Comparison of ENCODE assay signal across 13 cellular contexts in the genomic region with DNA sequence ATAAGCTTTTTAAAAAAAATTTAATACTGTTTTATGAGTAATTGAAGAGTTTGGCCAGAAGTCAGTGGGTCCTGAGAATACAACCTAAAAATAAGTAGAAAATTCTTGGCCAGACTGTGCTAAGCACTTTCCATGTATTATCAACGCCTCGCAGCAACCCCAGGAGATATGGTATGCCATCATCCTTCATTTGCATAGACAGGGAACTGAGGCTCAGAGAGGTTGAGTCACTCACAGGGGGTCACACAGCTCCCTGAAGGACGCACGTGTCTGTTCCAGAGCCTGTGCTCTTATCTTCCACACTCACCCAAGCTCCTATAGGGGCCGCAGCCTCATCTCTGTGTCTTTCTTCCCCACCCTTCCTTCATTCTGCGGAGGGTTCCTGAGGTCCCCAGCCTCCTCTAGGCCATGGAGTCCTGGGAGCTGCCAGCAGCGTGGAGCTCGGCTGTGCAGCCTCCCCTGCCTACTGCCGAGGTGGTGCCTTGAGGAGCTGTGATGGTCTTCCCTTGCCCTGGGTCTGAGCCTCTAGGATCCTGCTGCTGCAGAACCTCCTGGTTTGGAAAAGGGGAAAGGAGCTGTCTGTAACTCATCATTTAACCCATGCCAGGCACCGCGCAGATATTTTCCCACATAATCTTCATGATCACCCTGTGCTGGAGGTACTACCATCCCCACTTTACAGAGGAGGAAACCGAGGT. TPM values are rescaled to one million over a fixed set of nuclear protein-coding genes. Genes with fewer than 3 reads are reported as not detected.
A peak's percentile ranks its signal among the peaks of the same experiment; 100 is the strongest.
DNase-seq lines count a peak whose midpoint lies in the region; TF ChIP-seq lines count a peak whose summit lies in the region.
"Had no signal": no experiment of that assay in that cellular context is flagged by ENCODE, and none has a peak within 500 bp of the region (broad histone marks: within the 10 kb centered on the region; RNA-seq: fewer than 3 reads in every experiment).

No MANE protein-coding gene starts in this region.

- H3K4me1 Mint-ChIP-seq in endodermal cell, result peaks cover 70% of the 10 kb centered on the region
- peaks cover 93% of the 10 kb centered on the region for H3K4me1 Mint-ChIP-seq in osteocyte (ENCODE audit: unreplicated experiment)

- no peaks in the 10 kb centered on the region for H3K27me3 Mint-ChIP-seq in endodermal cell (ENCODE audit: insufficient read depth)
- no peaks in the 10 kb centered on the region for H3K27me3 Mint-ChIP-seq in osteocyte (ENCODE audit: unreplicated experiment)
- H3K27me3 Mint-ChIP-seq: T-cell had no signal

- H3K27me3 ChIP-seq in cardiac muscle cell (no peaks in the 10 kb centered on the region), endodermal cell (ENCODE audit: control insufficient read depth, insufficient read depth, low read length, poor library complexity, severe bottlenecking) (no peaks in the 10 kb centered on the region), uterus (no peaks in the 10 kb centered on the region)

- H3K4me3 ChIP-seq in cardiac muscle cell, result no peak overlapping the region
- peak overlapping the region; percentile 50 for H3K4me3 ChIP-seq in endodermal cell (ENCODE audit: low read length)
- H3K4me3 ChIP-seq in uterus, result no peak overlapping the region

- H3K9me3 ChIP-seq in cardiac muscle cell (ENCODE audit: low read depth) (no peaks in the 10 kb centered on the region), endodermal cell (ENCODE audit: control insufficient read depth, low read length) (no peaks in the 10 kb centered on the region), uterus (no peaks in the 10 kb centered on the region)

- WGBS in endodermal cell (ENCODE audit: insufficient coverage in 1 of 2, insufficient read length in 1 of 2), 2 experiments, result 81 to 83% methylated on average over 8 to 12 of the region's 12 CpGs

- no peak for TF ChIP-seq POLR2A in uterus (IDR thresholded peaks at IDR 0.05)

- H3K27ac Mint-ChIP-seq in endodermal cell (peak overlapping the region; percentile 78), osteocyte (ENCODE audit: unreplicated experiment) (peak overlapping the region; percentile 98)
- H3K27ac Mint-ChIP-seq: activated naive CD4-positive, alpha-beta T cell treated with anti-CD3 and anti-CD28 coated beads for 36 hours had no signal

- H3K9me3 Mint-ChIP-seq in endodermal cell (no peaks in the 10 kb centered on the region), osteocyte (ENCODE audit: unreplicated experiment) (no peaks in the 10 kb centered on the region)
- H3K9me3 Mint-ChIP-seq: activated naive CD4-positive, alpha-beta T cell treated with anti-CD3 and anti-CD28 coated beads for 36 hours; T-cell had no signal

- intact Hi-C loops in cardiac septum (cut with DNase I) (loop anchor here (10.0 kb wide), 1 partner anchor 536 kb away; the partner anchor contains the start of gene HP1BP3), uterus (cut with DNase I; ENCODE audit: low total_unique reads) (no loop called here)

- DNase-seq in cardiac muscle cell (ENCODE audit: low read depth in 1 of 2, low spot score in 1 of 2), result peak in 1 of 2 donors; percentile 64
- DNase-seq in cardiac septum (ENCODE audit: low spot score), result no peak
- no peak for DNase-seq in endodermal cell
- no peak for DNase-seq in osteocyte (ENCODE audit: extremely low spot score, unreplicated experiment)
- no peak for DNase-seq in uterus
- DNase-seq in T-helper 9 cell, result no peak
- no peak for DNase-seq in GM20000 (ENCODE audit: low spot score)
- DNase-seq in stimulated activated CD4-positive, alpha-beta T cell treated with anti-CD3 and anti-CD28 coated beads, Interleukin-2, amount 100 ng/mL, for 24 hours, result no peak
- DNase-seq: activated CD4-positive, alpha-beta T cell treated with anti-CD3 and anti-CD28 coated beads, Interleukin-2, amount 50 U/mL, for 48 hours; activated naive CD4-positive, alpha-beta T cell treated with anti-CD3 and anti-CD28 coated beads for 36 hours; Karpas-422; NCI-H2107; T-cell had no signal

- TF ChIP-seq CTCF in cardiac muscle cell (IDR thresholded peaks at IDR 0.05; ENCODE audit: low read depth, low read length) (no peak), endodermal cell (conservative IDR thresholded peaks at IDR 0.05) (no peak), osteocyte (IDR thresholded peaks at IDR 0.05) (no peak), uterus (IDR thresholded peaks at IDR 0.05) (no peak), GM20000 (IDR thresholded peaks at IDR 0.05; ENCODE audit: extremely low read depth, missing control alignments) (no peak)

- H3K9ac ChIP-seq in endodermal cell (ENCODE audit: extremely low read depth, low read length, poor library complexity, severe bottlenecking), result peak overlapping the region; percentile 23

- peaks cover 75% of the 10 kb centered on the region for H3K4me1 ChIP-seq in cardiac muscle cell (ENCODE audit: low read depth)
- peaks cover 48% of the 10 kb centered on the region for H3K4me1 ChIP-seq in endodermal cell (ENCODE audit: control insufficient read depth, insufficient read depth, low read length)
- peaks cover 27 to 49% of the 10 kb centered on the region in 2 donors for H3K4me1 ChIP-seq in uterus

- H3K36me3 Mint-ChIP-seq in endodermal cell (ENCODE audit: low read depth), result no peaks in the 10 kb centered on the region
- H3K36me3 Mint-ChIP-seq in osteocyte (ENCODE audit: unreplicated experiment), result peaks cover 3% of the 10 kb centered on the region

- no peaks in the 10 kb centered on the region for H3K36me3 ChIP-seq in cardiac muscle cell
- H3K36me3 ChIP-seq in endodermal cell (ENCODE audit: control insufficient read depth, insufficient read depth, low read length), result no peaks in the 10 kb centered on the region
- H3K36me3 ChIP-seq in uterus, result no peaks in the 10 kb centered on the region

- H3K27ac ChIP-seq in cardiac muscle cell, result peak overlapping the region; percentile 86
- peak overlapping the region; percentile 12 for H3K27ac ChIP-seq in endodermal cell (ENCODE audit: low read depth, low read length)
- peak overlapping the region; percentile 85 to 93 for H3K27ac ChIP-seq in uterus

- peak overlapping the region; percentile 32 for H3K4me3 Mint-ChIP-seq in endodermal cell
- H3K4me3 Mint-ChIP-seq in osteocyte (ENCODE audit: unreplicated experiment), result no peak overlapping the region
- H3K4me3 Mint-ChIP-seq: activated naive CD4-positive, alpha-beta T cell treated with anti-CD3 and anti-CD28 coated beads for 36 hours had no signal

RNA-seq across cellular contexts. Expression of gene ECE1, which starts 30.3 kb away (rescaled TPM):
- total RNA-seq in cardiac muscle cell (43.8 and 59.1 TPM in 2 replicates), cardiac septum (55.8 TPM), endodermal cell (10 to 100 TPM; 47.8 to 57.9 TPM), osteocyte (217 and 236 TPM in 2 replicates), uterus (100 to 1,000 TPM in 1 of 4 donors, 10 to 100 TPM in 3; 45.6 to 175 (median 59.1) TPM)
- 42.4 and 57.8 TPM in 2 replicates for polyA plus RNA-seq in cardiac muscle cell
- 38.8 TPM for polyA plus RNA-seq in endodermal cell (2013, experiment 1 of 2)
- 42.8 TPM for polyA plus RNA-seq in endodermal cell (2013, experiment 2 of 2)

Comparison
In these comparisons a context has a peak if more than half of its experiments do, and no peak if none do; other contexts are left out.
1. H3K27ac ChIP-seq: peak in every context shown above with its lines; median percentile 89 in uterus; 86 in cardiac muscle cell; 12 in endodermal cell.